ENCODE assay signal across 24 cellular contexts in genomic region chr3:167675835-167676234, GRCh38. TPM values are rescaled to one million over a fixed set of nuclear protein-coding genes. Genes with fewer than 3 reads are reported as not detected.
DNase-seq lines count a peak whose midpoint lies in the region; TF ChIP-seq lines count a peak whose summit lies in the region.
"Had no signal": no experiment of that assay in that cellular context is flagged by ENCODE, and none has a peak within 500 bp of the region (broad histone marks: within the 10 kb centered on the region; RNA-seq: fewer than 3 reads in every experiment).

No MANE protein-coding gene starts in this region.

- H4K20me1 ChIP-seq in BLaER1 = no peaks in the 10 kb centered on the region

- H3K4me3 Mint-ChIP-seq in endothelial cell (ENCODE audit: unreplicated experiment) = peak overlapping the region; percentile 22
- H3K4me3 Mint-ChIP-seq: CD4-positive, alpha-beta memory T cell had no signal

- CTCF ChIA-PET in HEK293 (lab: Yijun Ruan, JAX) = interaction anchor here (0.7 to 1.7 kb wide), 2 partner anchors 224 to 296 kb away, joined by 3 to 4 read pairs; partner anchors contain the start of gene ZBBX

- H3K27me3 ChIP-seq in BLaER1 = no peaks in the 10 kb centered on the region
- H3K27me3 ChIP-seq: BE2C had no signal

- no peaks in the 10 kb centered on the region for H3K27me3 Mint-ChIP-seq in endothelial cell (ENCODE audit: unreplicated experiment)
- H3K27me3 Mint-ChIP-seq: CD4-positive, alpha-beta memory T cell had no signal

- H3K4me2 ChIP-seq in BLaER1 = no peak overlapping the region
- H3K4me2 ChIP-seq: A549 had no signal

- peaks cover 9% of the 10 kb centered on the region for H3K9me3 Mint-ChIP-seq in endothelial cell (ENCODE audit: unreplicated experiment)

- no peak overlapping the region for H3K27ac ChIP-seq in BLaER1
- H3K27ac ChIP-seq in HEK293 (ENCODE audit: extremely low read depth, low read depth, low read length) = no peak overlapping the region
- H3K27ac ChIP-seq: A549, GM23248 had no signal

- TF ChIP-seq CTCF in HEK293 (tag by site-specific recombination; IDR thresholded peaks at IDR 0.05) = no peak
- no peak for TF ChIP-seq CTCF in endothelial cell (IDR thresholded peaks at IDR 0.05; ENCODE audit: unreplicated experiment)
- no peak for TF ChIP-seq CTCF in fibroblast of pulmonary artery (IDR thresholded peaks at IDR 0.05; ENCODE audit: low read length, missing control alignments)

- DNase-seq in endothelial cell (ENCODE audit: low spot score) (no peak), fibroblast of pulmonary artery (ENCODE audit: low read depth) (peak; percentile 9), RKO (ENCODE audit: low spot score) (no peak), NK-92 (lab: John Stamatoyannopoulos, UW; ENCODE audit: unreplicated experiment) (no peak), GM03348 (ENCODE audit: low spot score) (no peak)
- no peak for DNase-seq in effector CD4-positive, alpha-beta T cell
- DNase-seq: 8988T; ACHN; AML-193; BE2C; C1 segment of cervical spinal cord; CD4-positive, alpha-beta memory T cell; COR-L47; DMS53; DMS79 treated with DMSO at 0.1 percent for 48 hours; GF-D8; GM23248; H7; HCEC 1CT had no signal

- H3K4me1 Mint-ChIP-seq in endothelial cell (ENCODE audit: unreplicated experiment) = peaks cover 12% of the 10 kb centered on the region
- H3K4me1 Mint-ChIP-seq: CD4-positive, alpha-beta memory T cell had no signal

- H3K36me3 ChIP-seq in BLaER1 (peaks cover 57% of the 10 kb centered on the region), HEK293 (ENCODE audit: control insufficient read depth in 2 of 2, insufficient read depth in 1 of 2, low read length in 2 of 2) (peaks cover 5 to 40% of the 10 kb centered on the region in 2 experiments; a peak in 2 of 3 replicates)

- H3K4me1 ChIP-seq in BLaER1 = no peaks in the 10 kb centered on the region
- no peaks in the 10 kb centered on the region for H3K4me1 ChIP-seq in HEK293 (ENCODE audit: control insufficient read depth, insufficient read depth, low read length)
- H3K4me1 ChIP-seq: A549, BE2C had no signal

- H3K4me3 ChIP-seq in BLaER1 (peak overlapping the region; percentile 47), HEK293 (ENCODE audit: low read depth, low read length) (no peak overlapping the region), fibroblast of pulmonary artery (replicated peaks; ENCODE audit: low read depth, low read length) (no peak overlapping the region)
- H3K4me3 ChIP-seq: A549, GM23248 had no signal

- H3K9ac ChIP-seq in BLaER1 = no peak overlapping the region
- H3K9ac ChIP-seq: GM23248 had no signal

- peaks cover 45% of the 10 kb centered on the region for H3K36me3 Mint-ChIP-seq in endothelial cell (ENCODE audit: low read depth, unreplicated experiment)

- no peak overlapping the region for H3K27ac Mint-ChIP-seq in endothelial cell (ENCODE audit: unreplicated experiment)
- H3K27ac Mint-ChIP-seq: CD4-positive, alpha-beta memory T cell had no signal

- H3K9me3 ChIP-seq in BLaER1 (peaks cover 12% of the 10 kb centered on the region), HEK293 (ENCODE audit: control insufficient read depth, insufficient read depth, low read depth, low read length) (no peaks in the 10 kb centered on the region)
- H3K9me3 ChIP-seq: BE2C had no signal

- POLR2A ChIA-PET in HEK293 (lab: Yijun Ruan, JAX) = no interaction called here

TF ChIP-seq in HEK293, 187 proteins besides CTCF, POLR2A, EP300 and RAD21:
- TF ChIP-seq ZNF626 (tag by site-specific recombination; IDR thresholded peaks at IDR 0.05) (0 out of 2 replicates have a peak, but pooled peaks have one; percentile 23), ZNF133 (tag by site-specific recombination; IDR thresholded peaks at IDR 0.05) (peak; percentile 93), ZNF660 (tag by site-specific recombination; IDR thresholded peaks at IDR 0.05) (no peak)

RNA-seq across cellular contexts. Expression of gene WDR49, which starts 22.1 kb away (rescaled TPM):
- total RNA-seq in endothelial cell (ENCODE audit: unreplicated experiment) = 1.8 TPM
- total RNA-seq: Daoy, G401, GM23248 had no signal

RNA-seq across cellular contexts. Expression of gene PDCD10, which starts 58.9 kb away (rescaled TPM):
- 74.6 TPM for total RNA-seq in endothelial cell (ENCODE audit: unreplicated experiment)

RNA-seq across cellular contexts. Expression of gene SERPINI1, which starts 59.7 kb away (rescaled TPM):
- 15.5 TPM for total RNA-seq in endothelial cell (ENCODE audit: unreplicated experiment)
